1 cellular context compared by ENCODE assay signal in the genomic region with DNA sequence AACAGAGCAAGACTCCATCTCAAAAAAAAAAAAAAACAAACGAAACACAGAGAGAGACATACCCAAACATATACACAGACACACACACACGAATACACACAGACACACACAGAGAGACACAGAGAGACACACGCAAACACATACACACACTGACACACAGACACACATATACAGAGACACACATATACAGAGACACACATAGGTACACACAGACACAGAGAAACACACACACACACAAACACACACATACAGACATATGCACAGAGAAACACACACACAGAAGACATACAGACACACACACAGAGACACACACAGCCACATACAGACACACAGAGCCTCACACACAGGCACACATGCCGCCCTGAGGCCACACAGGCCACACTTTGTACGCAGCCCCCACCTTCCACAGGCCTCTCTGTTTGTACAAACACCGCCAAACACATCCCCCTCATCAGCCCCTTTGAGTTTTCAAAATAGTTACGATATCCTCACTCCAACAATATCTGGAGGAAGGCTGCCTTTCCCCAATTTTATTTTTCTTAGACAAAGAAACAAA.
A peak's percentile ranks its signal among the peaks of the same experiment; 100 is the strongest.
TF ChIP-seq lines count a peak whose summit lies in the region.

No MANE protein-coding gene starts in this region.

TF ChIP-seq in HEK293, 187 proteins besides CTCF, POLR2A, EP300 and RAD21:
- TF ChIP-seq ZNF513 (tag by site-specific recombination; IDR thresholded peaks at IDR 0.05), result no peak
- no peak for TF ChIP-seq ZNF76 (tag by site-specific recombination; IDR thresholded peaks at IDR 0.05; ENCODE audit: borderline replicate concordance, low read depth)
- no peak for TF ChIP-seq ZNF302 (tag by site-specific recombination; IDR thresholded peaks at IDR 0.05; ENCODE audit: low read depth)
- no peak for TF ChIP-seq REPIN1 (tag by site-specific recombination; IDR thresholded peaks at IDR 0.05; ENCODE audit: low read depth)
- no peak for TF ChIP-seq WT1 (tag by site-specific recombination; IDR thresholded peaks at IDR 0.05)
- TF ChIP-seq ZNF138 (tag by site-specific recombination; IDR thresholded peaks at IDR 0.05; ENCODE audit: borderline replicate concordance), result no peak
- no peak for TF ChIP-seq ZNF701 (tag by site-specific recombination; IDR thresholded peaks at IDR 0.05)
- TF ChIP-seq ZFP37 (tag by site-specific recombination; IDR thresholded peaks at IDR 0.05), result no peak
- no peak for TF ChIP-seq ZNF350 (tag by site-specific recombination; IDR thresholded peaks at IDR 0.05)
- TF ChIP-seq ZSCAN23 (tag by site-specific recombination; IDR thresholded peaks at IDR 0.05), result 0 out of 2 replicates have a peak, but pooled peaks have one; percentile 8
- TF ChIP-seq ZNF174 (tag by site-specific recombination; IDR thresholded peaks at IDR 0.05), result no peak
- no peak for TF ChIP-seq ZNF677 (tag by site-specific recombination; IDR thresholded peaks at IDR 0.05)
- TF ChIP-seq ZNF433 (tag by site-specific recombination; IDR thresholded peaks at IDR 0.05; ENCODE audit: low read depth), result no peak
- TF ChIP-seq ZNF843 (tag by site-specific recombination; IDR thresholded peaks at IDR 0.05), result no peak
- TF ChIP-seq MZF1 (tag by site-specific recombination; IDR thresholded peaks at IDR 0.05; ENCODE audit: borderline replicate concordance), result no peak
- 0 out of 2 replicates have a peak, but pooled peaks have one; percentile 23 for TF ChIP-seq ZNF621 (tag by site-specific recombination; IDR thresholded peaks at IDR 0.05)
- no peak for TF ChIP-seq ZNF600 (tag by site-specific recombination; IDR thresholded peaks at IDR 0.05)
- TF ChIP-seq, protein P1, sequence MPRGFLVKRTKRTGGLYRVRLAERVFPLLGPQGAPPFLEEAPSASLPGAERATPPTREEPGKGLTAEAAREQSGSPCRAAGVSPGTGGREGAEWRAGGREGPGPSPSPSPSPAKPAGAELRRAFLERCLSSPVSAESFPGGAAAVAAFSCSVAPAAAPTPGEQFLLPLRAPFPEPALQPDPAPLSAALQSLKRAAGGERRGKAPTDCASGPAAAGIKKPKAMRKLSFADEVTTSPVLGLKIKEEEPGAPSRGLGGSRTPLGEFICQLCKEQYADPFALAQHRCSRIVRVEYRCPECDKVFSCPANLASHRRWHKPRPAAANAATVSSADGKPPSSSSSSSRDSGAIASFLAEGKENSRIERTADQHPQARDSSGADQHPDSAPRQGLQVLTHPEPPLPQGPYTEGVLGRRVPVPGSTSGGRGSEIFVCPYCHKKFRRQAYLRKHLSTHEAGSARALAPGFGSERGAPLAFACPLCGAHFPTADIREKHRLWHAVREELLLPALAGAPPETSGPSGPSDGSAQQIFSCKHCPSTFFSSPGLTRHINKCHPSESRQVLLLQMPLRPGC (tag by site-specific recombination; IDR thresholded peaks at IDR 0.05), result no peak
- no peak for TF ChIP-seq SCRT2 (tag by site-specific recombination; IDR thresholded peaks at IDR 0.05)
- TF ChIP-seq, protein P2, sequence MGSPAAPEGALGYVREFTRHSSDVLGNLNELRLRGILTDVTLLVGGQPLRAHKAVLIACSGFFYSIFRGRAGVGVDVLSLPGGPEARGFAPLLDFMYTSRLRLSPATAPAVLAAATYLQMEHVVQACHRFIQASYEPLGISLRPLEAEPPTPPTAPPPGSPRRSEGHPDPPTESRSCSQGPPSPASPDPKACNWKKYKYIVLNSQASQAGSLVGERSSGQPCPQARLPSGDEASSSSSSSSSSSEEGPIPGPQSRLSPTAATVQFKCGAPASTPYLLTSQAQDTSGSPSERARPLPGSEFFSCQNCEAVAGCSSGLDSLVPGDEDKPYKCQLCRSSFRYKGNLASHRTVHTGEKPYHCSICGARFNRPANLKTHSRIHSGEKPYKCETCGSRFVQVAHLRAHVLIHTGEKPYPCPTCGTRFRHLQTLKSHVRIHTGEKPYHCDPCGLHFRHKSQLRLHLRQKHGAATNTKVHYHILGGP (tag by site-specific recombination; IDR thresholded peaks at IDR 0.05), result no peak
- TF ChIP-seq SETDB1 (IDR thresholded peaks at IDR 0.05; ENCODE audit: insufficient read length, low read length), result no peak
- TF ChIP-seq ZSCAN30 (tag by site-specific recombination; IDR thresholded peaks at IDR 0.05), result no peak
- TF ChIP-seq ZNF48 (tag by site-specific recombination; IDR thresholded peaks at IDR 0.05), result peak; percentile 78; the same call in 1 of the 2 replicates
- TF ChIP-seq ZNF324 (tag by site-specific recombination; IDR thresholded peaks at IDR 0.05), result no peak
- no peak for TF ChIP-seq ZSCAN16 (tag by site-specific recombination; IDR thresholded peaks at IDR 0.05)
- TF ChIP-seq, protein P3, sequence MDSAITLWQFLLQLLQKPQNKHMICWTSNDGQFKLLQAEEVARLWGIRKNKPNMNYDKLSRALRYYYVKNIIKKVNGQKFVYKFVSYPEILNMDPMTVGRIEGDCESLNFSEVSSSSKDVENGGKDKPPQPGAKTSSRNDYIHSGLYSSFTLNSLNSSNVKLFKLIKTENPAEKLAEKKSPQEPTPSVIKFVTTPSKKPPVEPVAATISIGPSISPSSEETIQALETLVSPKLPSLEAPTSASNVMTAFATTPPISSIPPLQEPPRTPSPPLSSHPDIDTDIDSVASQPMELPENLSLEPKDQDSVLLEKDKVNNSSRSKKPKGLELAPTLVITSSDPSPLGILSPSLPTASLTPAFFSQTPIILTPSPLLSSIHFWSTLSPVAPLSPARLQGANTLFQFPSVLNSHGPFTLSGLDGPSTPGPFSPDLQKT (IDR thresholded peaks at IDR 0.05; ENCODE audit: borderline replicate concordance, low read depth, low read length), result no peak
- TF ChIP-seq, protein P4, sequence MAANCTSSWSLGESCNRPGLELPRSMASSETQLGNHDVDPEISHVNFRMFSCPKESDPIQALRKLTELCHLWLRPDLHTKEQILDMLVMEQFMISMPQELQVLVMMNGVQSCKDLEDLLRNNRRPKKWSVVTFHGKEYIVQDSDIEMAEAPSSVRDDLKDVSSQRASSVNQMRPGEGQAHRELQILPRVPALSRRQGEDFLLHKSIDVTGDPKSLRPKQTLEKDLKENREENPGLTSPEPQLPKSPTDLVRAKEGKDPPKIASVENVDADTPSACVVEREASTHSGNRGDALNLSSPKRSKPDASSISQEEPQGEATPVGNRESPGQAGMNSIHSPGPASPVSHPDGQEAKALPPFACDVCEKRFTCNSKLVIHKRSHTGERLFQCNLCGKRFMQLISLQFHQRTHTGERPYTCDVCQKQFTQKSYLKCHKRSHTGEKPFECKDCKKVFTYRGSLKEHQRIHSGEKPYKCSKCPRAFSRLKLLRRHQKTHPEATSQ (tag by site-specific recombination; IDR thresholded peaks at IDR 0.05), result no peak
- TF ChIP-seq ZBTB11 (tag by site-specific recombination; conservative IDR thresholded peaks at IDR 0.05; ENCODE audit: low read depth), result no peak
- no peak for TF ChIP-seq KLF9 (tag by site-specific recombination; IDR thresholded peaks at IDR 0.05; ENCODE audit: low read depth)
- TF ChIP-seq ZNF791 (tag by site-specific recombination; IDR thresholded peaks at IDR 0.05), result 0 out of 2 replicates have a peak, but pooled peaks have one; percentile 12
- no peak for TF ChIP-seq ZBTB7A (tag by site-specific recombination; IDR thresholded peaks at IDR 0.05; ENCODE audit: low read depth)
- TF ChIP-seq, protein P5, sequence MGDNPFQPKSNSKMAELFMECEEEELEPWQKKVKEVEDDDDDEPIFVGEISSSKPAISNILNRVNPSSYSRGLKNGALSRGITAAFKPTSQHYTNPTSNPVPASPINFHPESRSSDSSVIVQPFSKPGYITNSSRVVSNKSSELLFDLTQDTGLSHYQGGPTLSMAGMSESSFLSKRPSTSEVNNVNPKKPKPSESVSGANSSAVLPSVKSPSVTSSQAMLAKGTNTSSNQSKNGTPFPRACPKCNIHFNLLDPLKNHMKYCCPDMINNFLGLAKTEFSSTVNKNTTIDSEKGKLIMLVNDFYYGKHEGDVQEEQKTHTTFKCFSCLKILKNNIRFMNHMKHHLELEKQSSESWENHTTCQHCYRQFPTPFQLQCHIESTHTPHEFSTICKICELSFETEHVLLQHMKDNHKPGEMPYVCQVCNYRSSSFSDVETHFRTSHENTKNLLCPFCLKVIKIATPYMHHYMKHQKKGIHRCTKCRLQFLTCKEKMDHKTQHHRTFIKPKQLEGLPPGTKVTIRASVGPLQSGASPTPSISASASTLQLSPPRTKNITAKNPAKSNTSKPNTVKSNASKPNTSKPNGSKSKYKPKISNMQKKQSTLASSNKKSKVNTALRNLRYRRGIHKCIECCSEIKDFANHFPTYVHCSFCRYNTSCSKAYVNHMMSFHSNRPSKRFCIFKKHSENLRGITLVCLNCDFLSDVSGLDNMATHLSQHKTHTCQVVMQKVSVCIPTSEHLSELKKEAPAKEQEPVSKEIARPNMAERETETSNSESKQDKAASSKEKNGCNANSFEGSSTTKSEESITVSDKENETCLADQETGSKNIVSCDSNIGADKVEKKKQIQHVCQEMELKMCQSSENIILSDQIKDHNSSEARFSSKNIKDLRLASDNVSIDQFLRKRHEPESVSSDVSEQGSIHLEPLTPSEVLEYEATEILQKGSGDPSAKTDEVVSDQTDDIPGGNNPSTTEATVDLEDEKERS (tag by site-specific recombination; IDR thresholded peaks at IDR 0.05), result no peak
- TF ChIP-seq KLF10 (tag by site-specific recombination; IDR thresholded peaks at IDR 0.05), result no peak
- no peak for TF ChIP-seq ZNF449 (tag by site-specific recombination; IDR thresholded peaks at IDR 0.05)
- TF ChIP-seq, protein P6, sequence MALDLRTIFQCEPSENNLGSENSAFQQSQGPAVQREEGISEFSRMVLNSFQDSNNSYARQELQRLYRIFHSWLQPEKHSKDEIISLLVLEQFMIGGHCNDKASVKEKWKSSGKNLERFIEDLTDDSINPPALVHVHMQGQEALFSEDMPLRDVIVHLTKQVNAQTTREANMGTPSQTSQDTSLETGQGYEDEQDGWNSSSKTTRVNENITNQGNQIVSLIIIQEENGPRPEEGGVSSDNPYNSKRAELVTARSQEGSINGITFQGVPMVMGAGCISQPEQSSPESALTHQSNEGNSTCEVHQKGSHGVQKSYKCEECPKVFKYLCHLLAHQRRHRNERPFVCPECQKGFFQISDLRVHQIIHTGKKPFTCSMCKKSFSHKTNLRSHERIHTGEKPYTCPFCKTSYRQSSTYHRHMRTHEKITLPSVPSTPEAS (tag by site-specific recombination; IDR thresholded peaks at IDR 0.05), result peak; percentile 78
- TF ChIP-seq ZNF223 (tag by site-specific recombination; IDR thresholded peaks at IDR 0.05), result no peak
- TF ChIP-seq ZNF830 (tag by site-specific recombination; IDR thresholded peaks at IDR 0.05; ENCODE audit: low read depth), result no peak
- no peak for TF ChIP-seq TRIM28 (IDR thresholded peaks at IDR 0.05; ENCODE audit: borderline replicate concordance, low read length)
- no peak for TF ChIP-seq ZNF548 (tag by site-specific recombination; IDR thresholded peaks at IDR 0.05)
